8 cellular contexts compared by ENCODE assay signal in genomic region chr12:67710582-67710981, GRCh38.
DNase-seq lines count a peak whose midpoint lies in the region; ATAC-seq, FAIRE-seq and TF ChIP-seq lines count a peak whose summit lies in the region.

No MANE protein-coding gene starts in this region.

- intact Hi-C loops in psoas muscle (cut with DNase I) = no loop called here

- peak; percentile 55 for FAIRE-seq in H54 (lab: Jason Lieb, UNC)

- ATAC-seq in GM18505 (IDR thresholded peaks at IDR 0.05; ENCODE audit: unreplicated experiment) (peak; percentile 96), psoas muscle (no peak)

- WGBS in psoas muscle, 3 donors = 67 to 81% (median 76%) methylated on average over 3 of the region's 3 CpGs

- peaks cover 10% of the 10 kb centered on the region for H3K4me1 ChIP-seq in psoas muscle

- DNase-seq in H54 (ENCODE audit: insufficient read length, low spot score) (peak; percentile 13), LHCN-M2 (ENCODE audit: low read depth) (peak; percentile 81), inferior parietal cortex (ENCODE audit: extremely low spot score) (peak; percentile 14), nephron progenitor cell (no peak), NCI-H1048 (lab: John Stamatoyannopoulos, UW) (no peak), psoas muscle (no peak), GF-D8 (lab: John Stamatoyannopoulos, UW) (no peak)

- TF ChIP-seq POLR2A in GM18505 (IDR thresholded peaks at IDR 0.05; ENCODE audit: borderline replicate concordance, extremely low read depth, insufficient read depth, insufficient read length) = no peak
- no peak for TF ChIP-seq POLR2A in H54 (IDR thresholded peaks at IDR 0.05; ENCODE audit: low read depth, low read length)

- TF ChIP-seq CTCF in nephron progenitor cell (IDR thresholded peaks at IDR 0.05) = no peak
- no peak for TF ChIP-seq CTCF in psoas muscle (IDR thresholded peaks at IDR 0.05)

- peaks cover 9% of the 10 kb centered on the region for H3K9me3 Mint-ChIP-seq in nephron progenitor cell

- H3K36me3 Mint-ChIP-seq in nephron progenitor cell (ENCODE audit: low read depth) = peaks cover 9% of the 10 kb centered on the region

- no peaks in the 10 kb centered on the region for H3K27me3 ChIP-seq in psoas muscle (ENCODE audit: insufficient read depth in 3 of 3, low read length in 2 of 3)

- H3K36me3 ChIP-seq in psoas muscle (ENCODE audit: insufficient read depth in 1 of 2, low read depth in 1 of 2) = no peaks in the 10 kb centered on the region

- H3K27me3 Mint-ChIP-seq in nephron progenitor cell (ENCODE audit: low read depth, poor library complexity) = peaks cover 7% of the 10 kb centered on the region

- no peaks in the 10 kb centered on the region for H3K9me3 ChIP-seq in psoas muscle

- H3K27ac ChIP-seq in psoas muscle = no peak overlapping the region

- no peak overlapping the region for H3K4me3 Mint-ChIP-seq in nephron progenitor cell

- H3K27ac Mint-ChIP-seq in nephron progenitor cell = no peak overlapping the region

- no peak overlapping the region for H3K4me3 ChIP-seq in psoas muscle

- peaks cover 63% of the 10 kb centered on the region for H3K4me1 Mint-ChIP-seq in nephron progenitor cell

Comparison
In these comparisons a context has a peak if more than half of its experiments do, and no peak if none do; other contexts are left out.
1. DNase-seq: peak in H54 (single experiment), LHCN-M2 (single experiment) and inferior parietal cortex (single experiment); none in nephron progenitor cell (single experiment), NCI-H1048 (single experiment), psoas muscle (0 of 2) and GF-D8 (single experiment).